ENCODE assay signal across 1 cellular context in the genomic region with DNA sequence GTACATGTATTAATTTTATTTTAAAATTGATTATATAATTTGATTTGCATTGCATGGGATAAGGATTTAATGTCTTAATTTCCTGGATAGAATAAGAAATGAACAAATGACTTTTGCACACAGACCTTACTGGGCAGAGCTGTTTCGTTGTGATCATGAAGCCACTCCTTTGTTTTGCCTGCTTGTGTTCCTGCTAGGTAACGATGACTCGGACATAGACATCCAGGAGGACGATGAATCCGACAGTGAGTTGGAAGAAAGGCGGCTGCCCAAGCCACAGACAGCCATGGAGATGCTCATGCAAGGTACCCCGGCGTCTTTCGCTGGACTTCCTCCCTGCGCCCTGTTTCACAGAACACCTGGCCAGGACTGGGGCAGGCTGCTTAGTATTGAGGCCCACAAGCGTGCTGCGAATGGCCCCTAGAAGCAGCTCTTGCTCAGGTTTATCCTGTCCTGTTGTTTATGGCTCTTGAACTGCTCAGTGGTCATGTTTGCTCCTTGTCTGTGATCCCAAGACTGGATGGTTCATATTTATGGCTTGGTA.
TF ChIP-seq lines count a peak whose summit lies in the region.

No MANE protein-coding gene starts in this region.

TF ChIP-seq in GM23338, 12 proteins besides CTCF, POLR2A, EP300 and RAD21 (continued from another document):
- TF ChIP-seq ETS1 (IDR thresholded peaks at IDR 0.05) (no peak), CREB1 (CRISPR knock-in tag; IDR thresholded peaks at IDR 0.05; ENCODE audit: low read depth) (no peak), ZNF331 (CRISPR knock-in tag; IDR thresholded peaks at IDR 0.05; ENCODE audit: low read depth) (no peak)
TF ChIP-seq in GM23338: peak in this region for 0.
